ENCODE assay signal across 18 cellular contexts in the genomic region with DNA sequence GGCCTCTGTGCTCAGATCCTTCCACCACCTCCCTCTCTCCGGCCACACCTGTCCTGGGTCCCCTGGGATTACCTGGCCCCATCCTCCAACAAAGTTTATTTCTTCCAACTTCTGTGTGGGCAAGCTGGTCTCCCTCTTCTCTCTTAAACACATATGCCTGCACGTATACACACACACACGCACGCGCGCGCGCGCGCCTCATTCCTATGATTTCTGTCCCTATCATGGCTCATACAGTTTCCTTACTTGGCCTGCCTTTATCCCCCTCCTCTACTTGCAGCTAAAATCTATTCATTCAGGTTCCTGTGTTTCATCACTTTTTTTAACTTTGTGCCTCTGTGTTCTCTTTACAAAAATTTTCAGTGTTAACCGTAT.
"Had no signal": no experiment of that assay in that cellular context is flagged by ENCODE, and none has a peak within 500 bp of the region (broad histone marks: within the 10 kb centered on the region; RNA-seq: fewer than 3 reads in every experiment).

No MANE protein-coding gene starts in this region.

- H2AFZ ChIP-seq: hepatocyte had no signal

- H3K27me3 ChIP-seq: dorsolateral prefrontal cortex, foreskin keratinocyte, heart left ventricle, hepatocyte, left lung had no signal

- H3K36me3 ChIP-seq: esophagus muscularis mucosa, gastroesophageal sphincter, heart left ventricle, left lung, lower lobe of right lung had no signal

- H3K9me3 ChIP-seq: esophagus muscularis mucosa, gastroesophageal sphincter, heart left ventricle, left lung, lower lobe of right lung had no signal

- DNase-seq: dermis blood vessel endothelial cell; dorsolateral prefrontal cortex; effector CD4-positive, alpha-beta T cell; effector memory CD4-positive, alpha-beta T cell; foreskin keratinocyte; heart left ventricle; hypothalamus; immature natural killer cell; left cardiac atrium; left lung; left ventricle myocardium superior; lower lobe of right lung; mesenchymal stem cell; midbrain had no signal

- H3K4me1 ChIP-seq: esophagus muscularis mucosa, foreskin keratinocyte, gastroesophageal sphincter, heart left ventricle, left lung, lower lobe of right lung had no signal

- H3K27ac ChIP-seq: coronary artery, dorsolateral prefrontal cortex, esophagus muscularis mucosa, foreskin keratinocyte, gastroesophageal sphincter, heart left ventricle, hepatocyte, left lung, lower lobe of right lung had no signal

- H3K4me2 ChIP-seq: hepatocyte had no signal

- ATAC-seq: foreskin keratinocyte, gastroesophageal sphincter, heart left ventricle, left cardiac atrium, left lung, left ventricle myocardium superior, lower lobe of right lung had no signal

- H3K79me2 ChIP-seq: hepatocyte had no signal

- H3K4me3 ChIP-seq: coronary artery, dorsolateral prefrontal cortex, esophagus muscularis mucosa, gastroesophageal sphincter, heart left ventricle, hepatocyte, left lung, lower lobe of right lung had no signal
